11 cellular contexts compared by ENCODE assay signal in the genomic region with DNA sequence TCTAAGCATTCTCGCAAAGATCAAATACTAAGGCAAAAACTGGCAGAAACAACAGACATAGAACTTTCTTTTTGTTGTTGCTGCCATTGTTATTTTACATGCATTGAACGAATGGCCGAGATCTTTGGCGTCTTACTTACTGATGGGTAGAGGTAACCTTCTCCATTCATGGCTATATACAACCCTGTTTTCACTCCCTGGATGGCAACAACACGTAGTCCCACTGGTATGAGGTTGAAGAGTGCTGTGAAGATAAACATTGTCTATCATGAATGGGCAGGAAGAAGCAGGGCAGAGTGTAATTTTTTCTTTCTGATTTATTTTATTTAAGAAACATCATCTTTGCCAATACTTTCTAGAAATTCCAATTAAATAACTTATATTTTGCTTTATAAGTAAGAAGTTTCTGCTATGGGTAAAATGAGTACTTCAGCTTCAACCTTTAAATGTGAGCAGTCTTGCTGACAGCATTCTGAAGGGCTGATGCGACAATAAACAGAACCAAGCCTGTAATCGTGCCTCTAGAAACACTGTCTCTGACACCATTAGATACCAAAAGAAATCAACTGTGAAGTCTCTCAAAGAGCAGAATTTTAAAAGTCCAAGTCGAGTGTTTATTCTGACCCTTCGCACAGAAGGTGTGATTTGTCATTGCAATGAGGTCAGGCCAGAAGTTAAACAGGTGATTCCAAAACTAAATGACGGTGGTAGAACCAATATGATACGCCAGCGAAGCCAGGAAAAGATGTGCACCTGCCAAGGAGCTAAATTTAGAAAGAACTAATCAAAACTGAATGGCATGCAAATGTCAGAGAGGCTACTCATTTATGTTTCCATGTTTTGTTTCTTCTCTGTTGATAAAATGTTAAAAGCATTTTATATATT.
DNase-seq lines count a peak whose midpoint lies in the region; ATAC-seq, FAIRE-seq and TF ChIP-seq lines count a peak whose summit lies in the region.
"Had no signal": no experiment of that assay in that cellular context is flagged by ENCODE, and none has a peak within 500 bp of the region (broad histone marks: within the 10 kb centered on the region; RNA-seq: fewer than 3 reads in every experiment).

No MANE protein-coding gene starts in this region.

- no peaks in the 10 kb centered on the region for H3K36me3 Mint-ChIP-seq in type B pancreatic cell
- H3K36me3 Mint-ChIP-seq: CD8-positive, alpha-beta T cell had no signal

- H3K4me3 Mint-ChIP-seq in type B pancreatic cell: no peak overlapping the region
- H3K4me3 Mint-ChIP-seq: activated CD8-positive, alpha-beta T cell treated with anti-CD3 and anti-CD28 coated beads for 36 hours; activated naive CD4-positive, alpha-beta T cell treated with anti-CD3 and anti-CD28 coated beads for 36 hours; CD8-positive, alpha-beta T cell had no signal

- DNase-seq in NCI-H2196 (lab: John Stamatoyannopoulos, UW; ENCODE audit: unreplicated experiment) (peak; percentile 25), type B pancreatic cell (ENCODE audit: extremely low spot score, unreplicated experiment) (no peak), superior temporal gyrus (ENCODE audit: extremely low spot score) (no peak), amygdala (lab: John Stamatoyannopoulos, UW) (no peak)
- DNase-seq: activated CD8-positive, alpha-beta T cell treated with anti-CD3 and anti-CD28 coated beads for 36 hours; activated naive CD4-positive, alpha-beta T cell treated with anti-CD3 and anti-CD28 coated beads for 36 hours; CD8-positive, alpha-beta T cell; central memory CD4-positive, alpha-beta T cell had no signal

- H3K27ac Mint-ChIP-seq in type B pancreatic cell: no peak overlapping the region
- H3K27ac Mint-ChIP-seq: activated CD8-positive, alpha-beta T cell treated with anti-CD3 and anti-CD28 coated beads for 36 hours; activated naive CD4-positive, alpha-beta T cell treated with anti-CD3 and anti-CD28 coated beads for 36 hours; CD8-positive, alpha-beta T cell had no signal

- ATAC-seq in GM19452 (IDR thresholded peaks at IDR 0.05; ENCODE audit: unreplicated experiment) (peak; percentile 49), HG02973 (IDR thresholded peaks at IDR 0.05; ENCODE audit: unreplicated experiment) (peak; percentile 19)
- ATAC-seq: activated CD8-positive, alpha-beta T cell treated with anti-CD3 and anti-CD28 coated beads for 36 hours; CD8-positive, alpha-beta T cell had no signal

- H3K9me3 Mint-ChIP-seq in type B pancreatic cell: no peaks in the 10 kb centered on the region
- H3K9me3 Mint-ChIP-seq: activated CD8-positive, alpha-beta T cell treated with anti-CD3 and anti-CD28 coated beads for 36 hours; activated naive CD4-positive, alpha-beta T cell treated with anti-CD3 and anti-CD28 coated beads for 36 hours; CD8-positive, alpha-beta T cell had no signal

- FAIRE-seq in islet of Langerhans (lab: Jason Lieb, UNC): peak; percentile 92

- no peaks in the 10 kb centered on the region for H3K27me3 Mint-ChIP-seq in type B pancreatic cell

- H3K4me1 Mint-ChIP-seq in type B pancreatic cell (ENCODE audit: unreplicated experiment): no peaks in the 10 kb centered on the region

- TF ChIP-seq CTCF in type B pancreatic cell (conservative IDR thresholded peaks at IDR 0.05): no peak
